9 cellular contexts compared by ENCODE assay signal in genomic region chr11:119727523-119728081, GRCh38. TPM values are rescaled to one million over a fixed set of nuclear protein-coding genes. Genes with fewer than 3 reads are reported as not detected.
DNase-seq lines count a peak whose midpoint lies in the region; ATAC-seq, FAIRE-seq and TF ChIP-seq lines count a peak whose summit lies in the region.
"Had no signal": no experiment of that assay in that cellular context is flagged by ENCODE, and none has a peak within 500 bp of the region (broad histone marks: within the 10 kb centered on the region; RNA-seq: fewer than 3 reads in every experiment).

No MANE protein-coding gene starts in this region.

- H3K27ac ChIP-seq in astrocyte (ENCODE audit: low read depth, low read length) = no peak overlapping the region
- H3K27ac ChIP-seq in iPS-18a (ENCODE audit: low read length) = no peak overlapping the region
- H3K27ac ChIP-seq in spleen = peak overlapping the region in 7 of 8 donors; percentile 77 to 91 (median 88)

- H3K4me2 ChIP-seq in astrocyte (ENCODE audit: low read length) = peak overlapping the region; percentile 97

- H3K9me3 Mint-ChIP-seq in astrocyte (ENCODE audit: unreplicated experiment) = no peaks in the 10 kb centered on the region

- H3K9ac ChIP-seq in astrocyte (ENCODE audit: low read length) = peak overlapping the region; percentile 76
- peak overlapping the region; percentile 71 for H3K9ac ChIP-seq in iPS-18a (ENCODE audit: low read length)

- H3K79me2 ChIP-seq in astrocyte (ENCODE audit: insufficient read depth, low read length) = peaks cover 47% of the 10 kb centered on the region

- no peak overlapping the region for H3K27ac Mint-ChIP-seq in astrocyte (ENCODE audit: unreplicated experiment)

- FAIRE-seq in astrocyte (lab: Jason Lieb, UNC) = no peak
- FAIRE-seq: A204.1 had no signal

- no peaks in the 10 kb centered on the region; the same call in 1 of the 2 replicates for H3K9me3 ChIP-seq in MG63
- H3K9me3 ChIP-seq in astrocyte (ENCODE audit: insufficient read depth, low read depth, low read length) = no peaks in the 10 kb centered on the region
- no peaks in the 10 kb centered on the region for H3K9me3 ChIP-seq in iPS-18a (ENCODE audit: control insufficient read depth, low read depth, low read length)
- no peaks in the 10 kb centered on the region for H3K9me3 ChIP-seq in spleen

- TF ChIP-seq CTCF in astrocyte (IDR thresholded peaks at IDR 0.05; ENCODE audit: insufficient read depth, low read depth, low read length) (no peak), spleen (IDR thresholded peaks at IDR 0.05 in 8 of 11, conservative IDR thresholded peaks at IDR 0.05 in 3 of 11) (peak in 3 of 11 experiments; percentile 14 to 28 (median 25))

- H3K4me3 Mint-ChIP-seq in astrocyte (ENCODE audit: unreplicated experiment) = peak overlapping the region; percentile 96

- H3K27me3 Mint-ChIP-seq in astrocyte (ENCODE audit: low read depth, unreplicated experiment) = peaks cover 49% of the 10 kb centered on the region

- 0 to 1% (median 1%) methylated on average over 9 to 45 of the region's 45 CpGs for WGBS in spleen, 5 donors

- no peaks in the 10 kb centered on the region for H3K36me3 Mint-ChIP-seq in astrocyte (ENCODE audit: low read depth, unreplicated experiment)

- DNase-seq in DMS 273 (lab: John Stamatoyannopoulos, UW; ENCODE audit: unreplicated experiment) = peak; percentile 53
- no peak for DNase-seq in DMS 273 treated with DMSO at 0.1 percent for 48 hours (lab: John Stamatoyannopoulos, UW)
- DNase-seq in MG63 = no peak
- no peak for DNase-seq in astrocyte (ENCODE audit: low read depth)
- DNase-seq in spleen = peak; percentile 90
- no peak for DNase-seq in NCI-H1048 (lab: John Stamatoyannopoulos, UW)

- H4K20me1 ChIP-seq in astrocyte (ENCODE audit: insufficient read depth, low read length) = peaks cover 55% of the 10 kb centered on the region

- no peaks in the 10 kb centered on the region for H3K27me3 ChIP-seq in MG63
- peaks cover 2% of the 10 kb centered on the region for H3K27me3 ChIP-seq in astrocyte (ENCODE audit: insufficient read depth, low read length)
- H3K27me3 ChIP-seq in iPS-18a (ENCODE audit: control insufficient read depth, insufficient read depth, low read length) = peaks cover 9% of the 10 kb centered on the region
- H3K27me3 ChIP-seq in spleen (replicated peaks in 1 of 7) = peaks cover 0 to 35% (median 12%) of the 10 kb centered on the region in 7 donors

- peaks cover 21% of the 10 kb centered on the region for H3K4me1 ChIP-seq in astrocyte (ENCODE audit: insufficient read depth, low read length)
- peaks cover 40% of the 10 kb centered on the region for H3K4me1 ChIP-seq in iPS-18a (ENCODE audit: control insufficient read depth, low read depth, low read length)
- H3K4me1 ChIP-seq in spleen = peaks cover 9 to 54% (median 41%) of the 10 kb centered on the region in 6 donors

- no peak for TF ChIP-seq POLR2A in spleen (IDR thresholded peaks at IDR 0.05)

- H3K4me1 Mint-ChIP-seq in astrocyte (ENCODE audit: low read depth, unreplicated experiment) = no peaks in the 10 kb centered on the region

- intact Hi-C loops in spleen (cut with DNase I; ENCODE audit: low total_unique reads) = no loop called here

- H2AFZ ChIP-seq in astrocyte (ENCODE audit: low read depth, low read length) = peak overlapping the region; percentile 77

- H3K36me3 ChIP-seq in MG63 (no peaks in the 10 kb centered on the region), astrocyte (ENCODE audit: insufficient read depth, low read length) (no peaks in the 10 kb centered on the region), iPS-18a (ENCODE audit: control insufficient read depth, low read depth, low read length) (no peaks in the 10 kb centered on the region), spleen (no peaks in the 10 kb centered on the region)

- no peak for ATAC-seq in HG02938 (IDR thresholded peaks at IDR 0.05; ENCODE audit: unreplicated experiment)

- peak overlapping the region; percentile 73 for H3K4me3 ChIP-seq in MG63
- H3K4me3 ChIP-seq in astrocyte (ENCODE audit: insufficient read depth, low read depth, low read length) = peak overlapping the region; percentile 71
- H3K4me3 ChIP-seq in iPS-18a (ENCODE audit: low read length) = peak overlapping the region; percentile 86
- H3K4me3 ChIP-seq in spleen = peak overlapping the region; percentile 64 to 96 (median 84)

RNA-seq across cellular contexts. Expression of gene NECTIN1, which starts 1.4 kb away (rescaled TPM):
- total RNA-seq in MG63 (2014; rRNA removed; shearing (Covaris generic); ENCODE audit: low replicate concordance) = 2.2 and 5.3 TPM in 2 replicates
- 16.9 and 17.7 TPM in 2 replicates for total RNA-seq in astrocyte
- 10 to 100 TPM in 1 of 7 donors, 1 to 10 TPM in 6; 4.6 to 16.2 (median 7.7) TPM for total RNA-seq in spleen
- 1 to 10 TPM in 2 of 3 donors, under 1 TPM in 1; 0.67 to 2.3 (median 1.1) TPM for polyA plus RNA-seq in spleen

Comparison
In these comparisons a context has a peak if more than half of its experiments do, and no peak if none do; other contexts are left out.
1. DNase-seq: peak in DMS 273 (single experiment) and spleen (single experiment); none in DMS 273 treated with DMSO at 0.1 percent for 48 hours (single experiment), MG63 (single experiment), astrocyte (single experiment) and NCI-H1048 (single experiment).
2. H3K27ac ChIP-seq: peak in spleen (7 of 8); none in astrocyte (single experiment) and iPS-18a (single experiment).
3. Peak in every context shown above with its lines, with median percentiles within 50 percentile points of each other: H3K4me3 ChIP-seq.